Comparison of ENCODE assay signal across 8 cellular contexts in the genomic region with DNA sequence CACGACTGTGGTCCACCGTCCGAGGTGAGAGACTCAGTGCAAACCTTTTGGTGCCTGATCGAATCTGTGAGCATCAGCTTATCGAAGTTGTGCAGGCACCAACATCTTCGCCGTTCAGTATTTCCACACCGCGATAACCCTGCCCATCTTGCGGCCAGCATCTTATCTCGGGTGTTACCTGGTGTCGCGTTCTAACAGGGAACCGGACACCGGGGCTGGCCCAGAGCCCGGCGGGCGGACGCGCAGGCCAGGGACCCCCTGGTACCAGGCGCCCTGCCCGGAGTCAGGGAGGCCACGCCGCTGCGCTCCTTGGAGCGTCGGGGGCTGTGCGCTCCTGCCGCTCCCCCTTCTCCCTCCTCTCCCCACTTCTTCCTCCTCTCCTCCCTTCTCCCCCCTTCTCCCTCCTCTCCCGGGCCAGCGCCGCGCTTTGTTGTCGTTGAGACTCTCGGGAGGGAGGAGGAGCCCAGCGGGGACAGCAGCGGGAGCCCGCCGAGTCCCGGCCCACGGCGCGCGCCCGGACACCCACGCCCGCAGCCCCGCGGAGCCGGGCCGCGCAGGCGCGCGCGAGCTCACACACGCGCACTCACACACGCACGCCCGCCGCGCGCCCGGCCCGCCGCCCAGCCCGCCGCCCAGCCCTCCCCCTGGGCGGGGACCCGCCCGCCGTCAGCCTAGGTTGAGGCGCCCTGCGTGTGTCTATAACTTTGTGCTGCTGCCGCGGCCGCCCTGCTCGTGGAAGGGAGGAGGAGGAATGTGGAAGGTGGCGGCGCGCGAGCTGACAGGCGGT. TPM values are rescaled to one million over a fixed set of nuclear protein-coding genes. Genes with fewer than 3 reads are reported as not detected.
DNase-seq lines count a peak whose midpoint lies in the region; ATAC-seq lines count a peak whose summit lies in the region.

No MANE protein-coding gene starts in this region.

- peaks cover 0 to 12% (median 6%) of the 10 kb centered on the region in 5 donors for H3K36me3 Mint-ChIP-seq in naive thymus-derived CD4-positive, alpha-beta T cell
- H3K36me3 Mint-ChIP-seq in stimulated activated memory B cell treated with anti-CD40 and anti-IgM and Interleukin-4, amounts not matched to agents 10 μg/mL and 1 μg/mL and 100 μg/mL, for 72 hours = peaks cover 19% of the 10 kb centered on the region

- peak overlapping the region; percentile 87 to 99 (median 97) for H3K27ac Mint-ChIP-seq in naive thymus-derived CD4-positive, alpha-beta T cell
- H3K27ac Mint-ChIP-seq in stimulated activated memory B cell treated with anti-CD40 and anti-IgM and Interleukin-4, amounts not matched to agents 10 μg/mL and 1 μg/mL and 100 μg/mL, for 72 hours = peak overlapping the region; percentile 95

- H3K9me3 Mint-ChIP-seq in naive thymus-derived CD4-positive, alpha-beta T cell = no peaks in the 10 kb centered on the region
- peaks cover 3% of the 10 kb centered on the region for H3K9me3 Mint-ChIP-seq in stimulated activated memory B cell treated with anti-CD40 and anti-IgM and Interleukin-4, amounts not matched to agents 10 μg/mL and 1 μg/mL and 100 μg/mL, for 72 hours

- no peaks in the 10 kb centered on the region for H3K27me3 ChIP-seq in naive thymus-derived CD4-positive, alpha-beta T cell (ENCODE audit: control insufficient read depth in 2 of 2, insufficient read depth in 2 of 2, low read length in 2 of 2)

- H3K27ac ChIP-seq in naive thymus-derived CD4-positive, alpha-beta T cell (ENCODE audit: low read depth, low read length) = peak overlapping the region; percentile 100

- H3K9me3 ChIP-seq in naive thymus-derived CD4-positive, alpha-beta T cell (ENCODE audit: control insufficient read depth in 2 of 3, low read length in 3 of 3) = no peaks in the 10 kb centered on the region

- peak; percentile 43 for ATAC-seq in GM21381 (IDR thresholded peaks at IDR 0.05; ENCODE audit: unreplicated experiment)
- peak; percentile 68 for ATAC-seq in naive thymus-derived CD4-positive, alpha-beta T cell
- ATAC-seq in stimulated activated memory B cell treated with anti-CD40 and anti-IgM and Interleukin-4, amounts not matched to agents 10 μg/mL and 1 μg/mL and 100 μg/mL, for 72 hours = peak; percentile 79

- in situ Hi-C loops in KBM-7 (cut with MboI; ENCODE audit: low pct_unique_long_range_greater_than_20kb, low sequenced_read_pairs) = loop anchor here (25.0 kb wide), 1 partner anchor 228 kb away; no protein-coding TSS in a partner anchor

- H3K4me3 Mint-ChIP-seq in naive thymus-derived CD4-positive, alpha-beta T cell = peak overlapping the region; percentile 88 to 98 (median 97)
- peak overlapping the region; percentile 89 for H3K4me3 Mint-ChIP-seq in stimulated activated memory B cell treated with anti-CD40 and anti-IgM and Interleukin-4, amounts not matched to agents 10 μg/mL and 1 μg/mL and 100 μg/mL, for 72 hours

- POLR2A ChIA-PET in naive thymus-derived CD4-positive, alpha-beta T cell (lab: Charles Lee) = interaction anchor here (0.8 to 3.5 kb wide), 20 partner anchors 7 to 1132 kb away, joined by 3 to 41 read pairs (median 5); partner anchors contain the start of genes AK9, ARMC2, CD164 and CEP57L1

- peaks cover 0 to 51% (median 0%) of the 10 kb centered on the region in 5 donors for H3K27me3 Mint-ChIP-seq in naive thymus-derived CD4-positive, alpha-beta T cell
- H3K27me3 Mint-ChIP-seq in stimulated activated memory B cell treated with anti-CD40 and anti-IgM and Interleukin-4, amounts not matched to agents 10 μg/mL and 1 μg/mL and 100 μg/mL, for 72 hours = no peaks in the 10 kb centered on the region

- DNase-seq in COLO829 (ENCODE audit: low spot score) (peak; percentile 70), KBM-7 (peak; percentile 84), RKO (ENCODE audit: low spot score) (peak; percentile 82), fibroblast of gingiva (ENCODE audit: low read depth) (peak; percentile 95)
- peak; percentile 75 to 79 for DNase-seq in activated T-helper 1 cell treated with anti-CD3 and anti-CD28 coated beads, Interleukin-2, amount 50 U/mL, for 16 hours (ENCODE audit: low read depth in 1 of 2, low spot score in 1 of 2)
- peak; percentile 85 to 93 (median 90) for DNase-seq in naive thymus-derived CD4-positive, alpha-beta T cell

- H3K4me1 ChIP-seq in naive thymus-derived CD4-positive, alpha-beta T cell (ENCODE audit: control insufficient read depth in 2 of 2, insufficient read depth in 2 of 2, low read length in 2 of 2) = peaks cover 15 to 17% of the 10 kb centered on the region in 2 donors

- H3K4me3 ChIP-seq in naive thymus-derived CD4-positive, alpha-beta T cell (ENCODE audit: low read length) = peak overlapping the region; percentile 88

- peaks cover 0 to 11% (median 0%) of the 10 kb centered on the region in 3 experiments for H3K36me3 ChIP-seq in naive thymus-derived CD4-positive, alpha-beta T cell (ENCODE audit: control insufficient read depth in 2 of 3, insufficient read depth in 3 of 3, low read length in 3 of 3)

- intact Hi-C loops in naive thymus-derived CD4-positive, alpha-beta T cell (cut with micrococcal nuclease) = loop anchor here (1.0 to 5.0 kb wide), 15 partner anchors 223 to 1621 kb away; partner anchors contain the start of genes CD164 (in 1 of the 2), CDC40 (in 1 of the 2), CEP57L1 (in 1 of the 2) and MICAL1 (in 1 of the 2)

- peaks cover 21 to 34% (median 25%) of the 10 kb centered on the region in 7 donors for H3K4me1 Mint-ChIP-seq in naive thymus-derived CD4-positive, alpha-beta T cell
- H3K4me1 Mint-ChIP-seq in stimulated activated memory B cell treated with anti-CD40 and anti-IgM and Interleukin-4, amounts not matched to agents 10 μg/mL and 1 μg/mL and 100 μg/mL, for 72 hours = peaks cover 34% of the 10 kb centered on the region

- CTCF ChIA-PET in naive thymus-derived CD4-positive, alpha-beta T cell (lab: Charles Lee) = interaction anchor here (1.0 to 1.2 kb wide), 4 partner anchors 12 to 513 kb away, joined by 3 to 5 read pairs (median 4); no protein-coding TSS in a partner anchor

RNA-seq across cellular contexts. Expression of gene FOXO3, which starts 1.4 kb away (rescaled TPM):
- 10 to 100 TPM; 11.6 to 39.5 (median 21.7) TPM for total RNA-seq in naive thymus-derived CD4-positive, alpha-beta T cell
- polyA plus RNA-seq in naive thymus-derived CD4-positive, alpha-beta T cell = 10 to 100 TPM; 17.8 to 19.9 TPM

Comparison
In these comparisons a context has a peak if more than half of its experiments do, and no peak if none do; other contexts are left out.
1. Peak in every context shown above with its lines: DNase-seq, ATAC-seq, H3K4me3 ChIP-seq and H3K27ac ChIP-seq.